ENCODE assay signal across 9 cellular contexts in the genomic region with DNA sequence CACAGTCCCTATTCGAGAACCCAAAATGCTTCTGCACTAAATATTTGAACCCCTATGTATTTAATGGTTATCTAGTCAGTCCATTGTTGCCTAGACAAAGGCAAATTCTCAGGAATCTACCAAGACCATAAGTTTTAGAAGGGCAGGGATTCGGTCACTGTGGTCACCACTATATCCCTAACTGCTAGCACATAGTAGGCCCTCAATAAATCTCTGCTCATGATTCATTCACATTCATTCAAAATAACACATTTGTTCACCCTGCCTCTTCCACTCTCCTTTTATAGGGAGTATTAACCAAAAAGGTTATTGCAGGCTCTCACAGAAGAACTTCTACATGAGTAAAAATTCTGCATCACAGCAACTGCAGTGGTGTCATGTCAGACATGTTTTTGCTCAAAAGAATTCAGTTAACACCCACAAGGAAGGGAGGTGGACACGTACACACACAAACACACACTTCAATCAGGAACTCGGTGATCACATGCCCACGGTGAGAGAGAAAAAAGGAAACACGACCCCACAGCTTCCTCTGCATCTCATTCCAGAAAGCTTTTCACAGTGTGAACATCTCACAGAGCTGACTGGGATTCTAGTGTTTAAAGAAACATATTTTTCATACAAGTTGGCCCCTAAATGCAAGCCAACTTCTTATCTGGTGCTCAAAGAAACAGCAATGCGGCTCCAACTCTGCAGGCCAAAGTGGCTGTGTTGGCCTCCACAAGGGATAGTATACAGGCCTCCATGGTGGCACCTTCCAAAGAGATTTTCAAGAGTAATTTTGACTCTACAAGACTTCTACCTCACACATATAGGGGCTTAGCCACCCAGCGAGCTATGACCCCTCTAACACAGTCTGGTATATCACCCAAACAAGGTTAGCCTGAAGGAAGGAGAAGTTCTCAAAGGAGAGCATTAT.
A peak's percentile ranks its signal among the peaks of the same experiment; 100 is the strongest.
DNase-seq lines count a peak whose midpoint lies in the region; ATAC-seq and TF ChIP-seq lines count a peak whose summit lies in the region.
"Had no signal": no experiment of that assay in that cellular context is flagged by ENCODE, and none has a peak within 500 bp of the region (broad histone marks: within the 10 kb centered on the region; RNA-seq: fewer than 3 reads in every experiment).

No MANE protein-coding gene starts in this region.

- TF ChIP-seq CTCF in mesothelial cell of epicardium (IDR thresholded peaks at IDR 0.05; ENCODE audit: unreplicated experiment) (no peak), lower leg skin (IDR thresholded peaks at IDR 0.05) (no peak)

- H3K4me3 ChIP-seq in lower leg skin (ENCODE audit: low read depth, poor library complexity, severe bottlenecking), result no peak overlapping the region

- H3K9me3 Mint-ChIP-seq in activated CD8-positive, alpha-beta memory T cell treated with anti-CD3 and anti-CD28 coated beads, Interleukin-2, amount 10 ng/mL, durations not matched to agents 7 days and 5 days (ENCODE audit: low read depth), result no peaks in the 10 kb centered on the region
- H3K9me3 Mint-ChIP-seq in mesothelial cell of epicardium, result no peaks in the 10 kb centered on the region

- H3K36me3 Mint-ChIP-seq in activated CD8-positive, alpha-beta memory T cell treated with anti-CD3 and anti-CD28 coated beads, Interleukin-2, amount 10 ng/mL, durations not matched to agents 7 days and 5 days, result peaks cover 15% of the 10 kb centered on the region
- no peaks in the 10 kb centered on the region for H3K36me3 Mint-ChIP-seq in mesothelial cell of epicardium

- 73 to 79% methylated on average over 8 of the region's 8 CpGs for WGBS in lower leg skin, 2 donors

- H3K27me3 Mint-ChIP-seq in activated CD8-positive, alpha-beta memory T cell treated with anti-CD3 and anti-CD28 coated beads, Interleukin-2, amount 10 ng/mL, durations not matched to agents 7 days and 5 days, result no peaks in the 10 kb centered on the region
- peaks cover 3% of the 10 kb centered on the region for H3K27me3 Mint-ChIP-seq in mesothelial cell of epicardium (ENCODE audit: low read depth)

- H3K27ac ChIP-seq in substantia nigra (ENCODE audit: low read depth, low read length, poor library complexity, severe bottlenecking), result peak overlapping the region; percentile 33

- TF ChIP-seq POLR2A in lower leg skin (IDR thresholded peaks at IDR 0.05), result no peak

- no peak for ATAC-seq in activated CD8-positive, alpha-beta memory T cell treated with anti-CD3 and anti-CD28 coated beads, Interleukin-2, amount 10 ng/mL, durations not matched to agents 7 days and 5 days
- peak; percentile 40 for ATAC-seq in left ventricle myocardium superior

- H3K4me3 Mint-ChIP-seq in activated CD8-positive, alpha-beta memory T cell treated with anti-CD3 and anti-CD28 coated beads, Interleukin-2, amount 10 ng/mL, durations not matched to agents 7 days and 5 days, result peak overlapping the region; percentile 20
- no peak overlapping the region for H3K4me3 Mint-ChIP-seq in mesothelial cell of epicardium

- peak; percentile 57 for DNase-seq in activated CD8-positive, alpha-beta memory T cell treated with anti-CD3 and anti-CD28 coated beads, Interleukin-2, amount 10 ng/mL, durations not matched to agents 7 days and 5 days
- no peak for DNase-seq in activated CD8-positive, alpha-beta memory T cell treated with anti-CD3 and anti-CD28 coated beads, Interleukin-2, amount 50 U/mL, for 4 hours
- DNase-seq in UCSD-AML1 (lab: John Stamatoyannopoulos, UW; ENCODE audit: unreplicated experiment) (peak; percentile 19), left ventricle myocardium superior (no peak), substantia nigra (lab: John Stamatoyannopoulos, UW) (peak in 12 of 49 donors; percentile 2 to 34 (median 12)), mesothelial cell of epicardium (ENCODE audit: low spot score in 2 of 2, unreplicated experiment in 2 of 2) (no peak), lower leg skin (ENCODE audit: low spot score in 2 of 2) (no peak), NCI-H1048 (lab: John Stamatoyannopoulos, UW) (no peak)
- DNase-seq: T-helper 9 cell had no signal

- peak overlapping the region; percentile 90 for H3K27ac Mint-ChIP-seq in activated CD8-positive, alpha-beta memory T cell treated with anti-CD3 and anti-CD28 coated beads, Interleukin-2, amount 10 ng/mL, durations not matched to agents 7 days and 5 days
- H3K27ac Mint-ChIP-seq in mesothelial cell of epicardium, result no peak overlapping the region

- intact Hi-C loops in left ventricle myocardium superior (cut with micrococcal nuclease), result no loop called here
- intact Hi-C loops in lower leg skin (cut with DNase I; ENCODE audit: low total_unique reads), result no loop called here

- H3K4me1 Mint-ChIP-seq in activated CD8-positive, alpha-beta memory T cell treated with anti-CD3 and anti-CD28 coated beads, Interleukin-2, amount 10 ng/mL, durations not matched to agents 7 days and 5 days, result peaks cover 97% of the 10 kb centered on the region
- peaks cover 24% of the 10 kb centered on the region for H3K4me1 Mint-ChIP-seq in mesothelial cell of epicardium

- CTCF ChIA-PET in activated CD8-positive, alpha-beta memory T cell treated with anti-CD3 and anti-CD28 coated beads, Interleukin-2, amount 10 ng/mL, durations not matched to agents 7 days and 5 days (lab: Charles Lee), result interaction anchor here (0.8 to 1.6 kb wide), 5 partner anchors 7 to 95 kb away, joined by 3 to 8 read pairs (median 4); no protein-coding TSS in a partner anchor

Comparison
In these comparisons a context has a peak if more than half of its experiments do, and no peak if none do; other contexts are left out.
1. DNase-seq: peak in activated CD8-positive, alpha-beta memory T cell treated with anti-CD3 and anti-CD28 coated beads, Interleukin-2, amount 10 ng/mL, durations not matched to agents 7 days and 5 days (single experiment) and UCSD-AML1 (single experiment); none in activated CD8-positive, alpha-beta memory T cell treated with anti-CD3 and anti-CD28 coated beads, Interleukin-2, amount 50 U/mL, for 4 hours (single experiment), left ventricle myocardium superior (single experiment), mesothelial cell of epicardium (0 of 2), lower leg skin (0 of 2) and NCI-H1048 (single experiment).